13 cellular contexts compared by ENCODE assay signal in the genomic region with DNA sequence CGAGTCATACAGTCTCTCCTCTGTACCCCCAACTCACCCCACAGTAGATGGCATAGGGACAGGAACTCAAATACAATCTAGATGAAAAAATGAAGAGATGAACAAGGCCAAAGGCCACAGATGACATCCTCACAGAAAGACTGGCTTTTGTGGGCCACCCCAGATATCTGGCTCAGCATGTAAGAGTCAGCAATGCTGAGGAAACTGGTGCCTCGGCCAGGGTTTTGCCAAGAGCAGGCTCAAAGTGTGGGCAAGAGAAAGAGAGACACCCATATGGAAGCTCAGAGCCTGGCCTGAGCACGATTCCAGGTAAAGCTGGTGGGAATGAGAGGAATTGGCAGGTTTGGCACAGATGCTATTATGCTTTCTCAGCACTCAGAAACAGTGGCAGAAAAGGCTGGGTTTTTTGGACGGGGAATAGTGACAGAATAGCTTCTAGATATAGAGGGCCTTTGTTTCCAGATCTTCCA.
A peak's percentile ranks its signal among the peaks of the same experiment; 100 is the strongest.
DNase-seq lines count a peak whose midpoint lies in the region; ATAC-seq and TF ChIP-seq lines count a peak whose summit lies in the region.
"Had no signal": no experiment of that assay in that cellular context is flagged by ENCODE, and none has a peak within 500 bp of the region (broad histone marks: within the 10 kb centered on the region; RNA-seq: fewer than 3 reads in every experiment).

No MANE protein-coding gene starts in this region.

- CTCF ChIA-PET in activated CD4-positive, alpha-beta memory T cell treated with anti-CD3 and anti-CD28 coated beads, Interleukin-2, amount 10 ng/mL, durations not matched to agents 7 days and 5 days (lab: Charles Lee): interaction anchor here (1.2 to 2.2 kb wide), 3 partner anchors 15 to 78 kb away, joined by 3 to 11 read pairs (median 7); no protein-coding TSS in a partner anchor

- TF ChIP-seq CTCF in Loucy (conservative IDR thresholded peaks at IDR 0.05; ENCODE audit: low read length): no peak
- TF ChIP-seq CTCF in spleen (IDR thresholded peaks at IDR 0.05 in 8 of 11, conservative IDR thresholded peaks at IDR 0.05 in 3 of 11): no peak
- TF ChIP-seq CTCF in testis (IDR thresholded peaks at IDR 0.05): no peak

- no peaks in the 10 kb centered on the region for H3K27me3 Mint-ChIP-seq in activated CD4-positive, alpha-beta memory T cell treated with anti-CD3 and anti-CD28 coated beads, Interleukin-2, amount 10 ng/mL, durations not matched to agents 7 days and 5 days

- ATAC-seq in HG03469 (IDR thresholded peaks at IDR 0.05; ENCODE audit: unreplicated experiment): no peak

- no peak for TF ChIP-seq POLR2A in spleen (IDR thresholded peaks at IDR 0.05)
- TF ChIP-seq POLR2A in testis (IDR thresholded peaks at IDR 0.05): no peak

- H3K27ac ChIP-seq in epithelial cell of prostate (peak overlapping the region; percentile 85), spleen (peak overlapping the region; percentile 71 to 88 (median 83)), testis (no peak overlapping the region)
- H3K27ac ChIP-seq: cardiac muscle cell, uterus had no signal

- H3K4me2 ChIP-seq in Loucy (ENCODE audit: low read depth, low read length, poor library complexity, severe bottlenecking): no peak overlapping the region

- H3K9me3 ChIP-seq in Loucy (ENCODE audit: insufficient read depth, low read depth, low read length) (no peaks in the 10 kb centered on the region), spleen (peaks cover 0 to 9% (median 7%) of the 10 kb centered on the region in 8 donors), testis (no peaks in the 10 kb centered on the region)
- H3K9me3 ChIP-seq: MG63, uterus had no signal

- intact Hi-C loops in spleen (cut with DNase I; ENCODE audit: low total_unique reads) (no loop called here), testis (cut with DNase I; ENCODE audit: low total_unique reads) (no loop called here)

- no peaks in the 10 kb centered on the region for H3F3A ChIP-seq in Loucy (ENCODE audit: low read depth)

- H3K4me3 Mint-ChIP-seq in activated CD4-positive, alpha-beta memory T cell treated with anti-CD3 and anti-CD28 coated beads, Interleukin-2, amount 10 ng/mL, durations not matched to agents 7 days and 5 days: no peak overlapping the region

- H4K20me1 ChIP-seq in Loucy (ENCODE audit: insufficient read depth, low read length, poor library complexity, severe bottlenecking): no peaks in the 10 kb centered on the region

- peaks cover 15% of the 10 kb centered on the region for H3K9me3 Mint-ChIP-seq in activated CD4-positive, alpha-beta memory T cell treated with anti-CD3 and anti-CD28 coated beads, Interleukin-2, amount 10 ng/mL, durations not matched to agents 7 days and 5 days

- H3K9me2 ChIP-seq in Loucy (replicated peaks; ENCODE audit: low read depth, low read length): no peaks in the 10 kb centered on the region

- H3K79me2 ChIP-seq in Loucy (ENCODE audit: insufficient read depth, low read length): no peaks in the 10 kb centered on the region

- 82 to 96% (median 89%) methylated on average over 4 of the region's 4 CpGs for WGBS in spleen, 5 donors
- 86 to 95% methylated on average over 4 of the region's 4 CpGs for WGBS in testis, 2 donors

- H3K4me3 ChIP-seq in Loucy (ENCODE audit: low read length, poor library complexity, severe bottlenecking): no peak overlapping the region
- no peak overlapping the region for H3K4me3 ChIP-seq in spleen
- H3K4me3 ChIP-seq in testis: no peak overlapping the region
- H3K4me3 ChIP-seq: cardiac muscle cell, MG63, uterus had no signal

- POLR2A ChIA-PET in activated CD4-positive, alpha-beta memory T cell treated with anti-CD3 and anti-CD28 coated beads, Interleukin-2, amount 10 ng/mL, durations not matched to agents 7 days and 5 days (lab: Charles Lee): interaction anchor here (0.8 to 3.3 kb wide), 7 partner anchors 12 to 407 kb away, joined by 3 to 39 read pairs (median 4); no protein-coding TSS in a partner anchor

- peaks cover 20% of the 10 kb centered on the region for H3K36me3 Mint-ChIP-seq in activated CD4-positive, alpha-beta memory T cell treated with anti-CD3 and anti-CD28 coated beads, Interleukin-2, amount 10 ng/mL, durations not matched to agents 7 days and 5 days (ENCODE audit: low read depth)

- peak overlapping the region; percentile 96 for H3K27ac Mint-ChIP-seq in activated CD4-positive, alpha-beta memory T cell treated with anti-CD3 and anti-CD28 coated beads, Interleukin-2, amount 10 ng/mL, durations not matched to agents 7 days and 5 days

- H3K27me3 ChIP-seq in Loucy (ENCODE audit: insufficient read depth, low read length, poor library complexity, severe bottlenecking) (no peaks in the 10 kb centered on the region), spleen (replicated peaks in 1 of 7) (no peaks in the 10 kb centered on the region), testis (no peaks in the 10 kb centered on the region)
- H3K27me3 ChIP-seq: cardiac muscle cell, MG63, uterus had no signal

- in situ Hi-C loops in ACHN (cut with HindIII; ENCODE audit: low pct_ligation_motif_present, low pct_unique_long_range_greater_than_20kb, low sequenced_read_pairs): no loop called here

- peaks cover 13% of the 10 kb centered on the region for H3K4me1 ChIP-seq in Loucy (ENCODE audit: insufficient read depth, low read length, poor library complexity, severe bottlenecking)
- H3K4me1 ChIP-seq in spleen: peaks cover 12 to 56% (median 21%) of the 10 kb centered on the region in 6 donors
- no peaks in the 10 kb centered on the region for H3K4me1 ChIP-seq in testis
- H3K4me1 ChIP-seq: uterus had no signal

- no peak overlapping the region for H3K9ac ChIP-seq in Loucy (ENCODE audit: low read depth, low read length, poor library complexity, severe bottlenecking)

- H3K36me3 ChIP-seq in Loucy (ENCODE audit: insufficient read depth, low read length): no peaks in the 10 kb centered on the region
- H3K36me3 ChIP-seq in spleen: no peaks in the 10 kb centered on the region
- no peaks in the 10 kb centered on the region for H3K36me3 ChIP-seq in testis (ENCODE audit: low read depth, missing control alignments)
- H3K36me3 ChIP-seq: cardiac muscle cell, MG63, uterus had no signal

- peaks cover 31% of the 10 kb centered on the region for H3K4me1 Mint-ChIP-seq in activated CD4-positive, alpha-beta memory T cell treated with anti-CD3 and anti-CD28 coated beads, Interleukin-2, amount 10 ng/mL, durations not matched to agents 7 days and 5 days

- DNase-seq in activated CD4-positive, alpha-beta memory T cell treated with anti-CD3 and anti-CD28 coated beads, Interleukin-2, amount 10 ng/mL, durations not matched to agents 7 days and 5 days: no peak
- DNase-seq in epithelial cell of prostate (ENCODE audit: low read depth, low spot score) (no peak), spleen (no peak), testis (no peak), ACHN (no peak)
- DNase-seq: DMS 273 treated with DMSO at 0.1 percent for 48 hours, left ventricle myocardium superior, NCI-H526, uterus had no signal

- H2AFZ ChIP-seq in Loucy (ENCODE audit: low read length): 0 out of 2 replicates have a peak overlapping the region, but pooled peaks have one; percentile 96

Comparison
In these comparisons a context has a peak if more than half of its experiments do, and no peak if none do; other contexts are left out.
1. H3K27ac ChIP-seq: peak in epithelial cell of prostate (single experiment) and spleen (8 of 8); none in testis (0 of 2).